Comparison of ENCODE assay signal across 8 cellular contexts in the genomic region with DNA sequence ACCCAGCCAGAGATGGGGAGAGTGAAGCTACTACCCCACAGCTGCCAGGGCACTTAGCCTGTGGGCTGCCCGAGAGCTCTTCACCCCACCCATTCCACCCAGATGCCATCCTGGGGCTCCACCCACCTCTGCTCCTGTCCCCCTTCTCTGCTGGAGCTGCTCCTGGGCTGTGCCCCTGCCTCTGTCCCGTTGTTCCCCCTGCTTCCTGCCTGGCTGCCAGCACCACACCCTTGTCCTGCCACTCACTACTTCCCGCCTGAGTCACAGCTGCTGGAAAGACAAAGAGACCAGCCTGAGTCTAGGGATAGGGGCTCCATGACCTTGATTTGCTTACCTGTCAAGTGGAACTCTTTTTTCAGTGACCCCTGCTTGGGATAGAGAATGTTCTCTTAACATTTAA. TPM values are rescaled to one million over a fixed set of nuclear protein-coding genes. Genes with fewer than 3 reads are reported as not detected.
DNase-seq lines count a peak whose midpoint lies in the region; ATAC-seq and TF ChIP-seq lines count a peak whose summit lies in the region.
"Had no signal": no experiment of that assay in that cellular context is flagged by ENCODE, and none has a peak within 500 bp of the region (broad histone marks: within the 10 kb centered on the region; RNA-seq: fewer than 3 reads in every experiment).

No MANE protein-coding gene starts in this region.

- H3K4ac ChIP-seq in IMR-90 (ENCODE audit: low read depth, low read length): peak overlapping the region; percentile 44

- H3K9ac ChIP-seq in IMR-90 (ENCODE audit: low read depth, low read length) (peak overlapping the region; percentile 22; the same call in 1 of the 2 replicates), iPS-20b (ENCODE audit: low read depth, low read length) (peak overlapping the region; percentile 20; the same call in 1 of the 2 replicates)

- 0 out of 2 replicates have a peak overlapping the region, but pooled peaks have one; percentile 16 for H3K4me2 ChIP-seq in IMR-90 (ENCODE audit: low read depth, low read length)

- H3K56ac ChIP-seq in IMR-90 (ENCODE audit: extremely low read depth, insufficient read depth, low read length): no peak overlapping the region

- no peaks in the 10 kb centered on the region for H3K27me3 Mint-ChIP-seq in activated naive CD8-positive, alpha-beta T cell

- no peak for TF ChIP-seq POLR2A in IMR-90 (IDR thresholded peaks at IDR 0.05; ENCODE audit: low read depth, low read length)

- POLR2A ChIA-PET in IMR-90 (lab: Charles Lee; ENCODE audit: unreplicated experiment): no interaction called here

- no TSS peak for BruUV-seq in IMR-90 (replicated peaks; lab: Mats Ljungman, UMichigan)

- H3K27me3 ChIP-seq in IMR-90 (ENCODE audit: control insufficient read depth, insufficient read depth, low read length) (no peaks in the 10 kb centered on the region), iPS-20b (ENCODE audit: insufficient read depth, low read length) (no peaks in the 10 kb centered on the region), HAP-1 (ENCODE audit: low read depth) (no peaks in the 10 kb centered on the region)

- peaks cover 59% of the 10 kb centered on the region for H3K4me1 Mint-ChIP-seq in activated naive CD8-positive, alpha-beta T cell (ENCODE audit: low read depth)
- peaks cover 77% of the 10 kb centered on the region for H3K4me1 Mint-ChIP-seq in stimulated activated effector memory CD8-positive, alpha-beta T cell treated with anti-CD3 and anti-CD28 coated beads, Interleukin-12 subunit alpha, Interleukin-12 subunit beta, amount 100 ng/mL, for 72 hours

- peak overlapping the region; percentile 60 for H2AK9ac ChIP-seq in IMR-90 (replicated peaks; ENCODE audit: low read depth, low read length, poor library complexity)

- H2BK20ac ChIP-seq in IMR-90 (ENCODE audit: low read depth, low read length): no peak overlapping the region

- H3K18ac ChIP-seq in IMR-90 (ENCODE audit: low read depth, low read length): no peak overlapping the region

- peak overlapping the region; percentile 48 for H4K91ac ChIP-seq in IMR-90 (ENCODE audit: insufficient read depth, low read depth, low read length)

- intact Hi-C loops in IMR-90 (cut with micrococcal nuclease): no loop called here

- peaks cover 24% of the 10 kb centered on the region for H3K9me1 ChIP-seq in IMR-90 (ENCODE audit: insufficient read depth, low read length)

- peak overlapping the region; percentile 27 for H3K14ac ChIP-seq in IMR-90 (replicated peaks; ENCODE audit: low read depth, low read length)

- peak overlapping the region; percentile 51; the same call in 1 of the 2 replicates for H2AK5ac ChIP-seq in IMR-90 (ENCODE audit: low read depth, low read length)

- no peaks in the 10 kb centered on the region for H3K9me3 Mint-ChIP-seq in activated naive CD8-positive, alpha-beta T cell (ENCODE audit: low read depth)
- H3K9me3 Mint-ChIP-seq in stimulated activated effector memory CD8-positive, alpha-beta T cell treated with anti-CD3 and anti-CD28 coated beads, Interleukin-12 subunit alpha, Interleukin-12 subunit beta, amount 100 ng/mL, for 72 hours: no peaks in the 10 kb centered on the region

- H4K20me1 ChIP-seq in IMR-90 (ENCODE audit: insufficient read depth, low read length): peaks cover 85% of the 10 kb centered on the region

- no peak for DNase-seq in IMR-90
- no peak for DNase-seq in stimulated activated effector memory CD8-positive, alpha-beta T cell treated with anti-CD3 and anti-CD28 coated beads, Interleukin-12 subunit alpha, Interleukin-12 subunit beta, amount 100 ng/mL, for 72 hours (ENCODE audit: low spot score in 2 of 2)
- no peak for DNase-seq in GF-D8 (lab: John Stamatoyannopoulos, UW)
- DNase-seq in NCI-H1105 (lab: John Stamatoyannopoulos, UW): no peak
- DNase-seq in HAP-1 (ENCODE audit: low spot score in 2 of 2): no peak

- peak overlapping the region; percentile 76 for H2BK5ac ChIP-seq in IMR-90 (ENCODE audit: low read depth, low read length, poor library complexity, severe bottlenecking)

- H4K5ac ChIP-seq in IMR-90 (ENCODE audit: low read depth, low read length): no peak overlapping the region

- H3K4me1 ChIP-seq in IMR-90 (ENCODE audit: control insufficient read depth, insufficient read depth, low read length): peaks cover 61% of the 10 kb centered on the region
- H3K4me1 ChIP-seq in iPS-20b (ENCODE audit: insufficient read depth, low read length): peaks cover 19% of the 10 kb centered on the region
- H3K4me1 ChIP-seq in HAP-1: peaks cover 11% of the 10 kb centered on the region

- peak overlapping the region; percentile 56 for H3K4me3 Mint-ChIP-seq in activated naive CD8-positive, alpha-beta T cell
- H3K4me3 Mint-ChIP-seq in stimulated activated effector memory CD8-positive, alpha-beta T cell treated with anti-CD3 and anti-CD28 coated beads, Interleukin-12 subunit alpha, Interleukin-12 subunit beta, amount 100 ng/mL, for 72 hours: peak overlapping the region; percentile 51

- no peak for TF ChIP-seq CTCF in IMR-90 (conservative IDR thresholded peaks at IDR 0.05; ENCODE audit: low read depth, low read length)

- H3K27ac Mint-ChIP-seq in activated naive CD8-positive, alpha-beta T cell: peak overlapping the region; percentile 94
- H3K27ac Mint-ChIP-seq in stimulated activated effector memory CD8-positive, alpha-beta T cell treated with anti-CD3 and anti-CD28 coated beads, Interleukin-12 subunit alpha, Interleukin-12 subunit beta, amount 100 ng/mL, for 72 hours: peak overlapping the region; percentile 93

- no peak for TF ChIP-seq RAD21 in IMR-90 (IDR thresholded peaks at IDR 0.05; ENCODE audit: low read length)

- peak overlapping the region; percentile 14; the same call in 1 of the 2 replicates for H2BK120ac ChIP-seq in IMR-90 (ENCODE audit: low read depth, low read length)

- H3K36me3 Mint-ChIP-seq in activated naive CD8-positive, alpha-beta T cell: no peaks in the 10 kb centered on the region
- peaks cover 89% of the 10 kb centered on the region for H3K36me3 Mint-ChIP-seq in stimulated activated effector memory CD8-positive, alpha-beta T cell treated with anti-CD3 and anti-CD28 coated beads, Interleukin-12 subunit alpha, Interleukin-12 subunit beta, amount 100 ng/mL, for 72 hours

- H3K23ac ChIP-seq in IMR-90 (ENCODE audit: low read depth, low read length): peak overlapping the region; percentile 26; the same call in 1 of the 2 replicates

- H3K79me1 ChIP-seq in IMR-90 (ENCODE audit: low read depth in 1 of 2, low read length in 2 of 2): peaks cover 9 to 87% of the 10 kb centered on the region in 2 experiments

- H3K4me3 ChIP-seq in IMR-90 (ENCODE audit: insufficient read depth, low read depth, low read length) (no peak overlapping the region), iPS-20b (ENCODE audit: low read length) (no peak overlapping the region), HAP-1 (no peak overlapping the region)

- no peaks in the 10 kb centered on the region for H3K9me3 ChIP-seq in IMR-90 (ENCODE audit: control insufficient read depth, insufficient read depth, low read length)
- H3K9me3 ChIP-seq in iPS-20b (ENCODE audit: insufficient read depth, low read depth, low read length): no peaks in the 10 kb centered on the region
- no peaks in the 10 kb centered on the region for H3K9me3 ChIP-seq in HAP-1

- peak overlapping the region; percentile 8 for H2AFZ ChIP-seq in IMR-90 (replicated peaks; ENCODE audit: low read length, poor library complexity)

- ATAC-seq in IMR-90 (ENCODE audit: low read depth): no peak
- no peak for ATAC-seq in stimulated activated effector memory CD8-positive, alpha-beta T cell treated with anti-CD3 and anti-CD28 coated beads, Interleukin-12 subunit alpha, Interleukin-12 subunit beta, amount 100 ng/mL, for 72 hours
- ATAC-seq: Panc1 had no signal

- H3K27ac ChIP-seq in IMR-90 (ENCODE audit: insufficient read depth, low read length): peak overlapping the region; percentile 36
- no peak overlapping the region for H3K27ac ChIP-seq in iPS-20b (ENCODE audit: low read length)

- H4K8ac ChIP-seq in IMR-90 (ENCODE audit: low read depth in 2 of 2, low read length in 2 of 2): peak overlapping the region; percentile 61 to 80; a peak in 3 of 4 replicates

- CTCF ChIA-PET in IMR-90 (lab: Yijun Ruan, JAX): interaction anchor here (0.7 to 1.3 kb wide), 2 partner anchors 9 to 10 kb away, joined by 3 to 5 read pairs; no protein-coding TSS in a partner anchor

- no CpG with 5 or more reads among the region's 3 CpGs for whole genome bisulfite sequencing in IMR-90 (ENCODE audit: extremely low coverage in 2 of 2, insufficient read length in 1 of 2), 2 experiments

- no peak overlapping the region for H2BK15ac ChIP-seq in IMR-90 (ENCODE audit: low read depth, low read length)

- dilution Hi-C loops in IMR-90 (cut with HindIII; ENCODE audit: low sequenced_read_pairs, unreplicated experiment): no loop called here

- H3K36me3 ChIP-seq in IMR-90 (ENCODE audit: control insufficient read depth, insufficient read depth, low read length): peaks cover 33% of the 10 kb centered on the region
- peaks cover 25% of the 10 kb centered on the region for H3K36me3 ChIP-seq in iPS-20b (ENCODE audit: insufficient read depth, low read depth, low read length)
- peaks cover 11% of the 10 kb centered on the region for H3K36me3 ChIP-seq in HAP-1 (replicated peaks)

- in situ Hi-C loops in IMR-90 (cut with MboI; ENCODE audit: low sequenced_read_pairs): no loop called here
- in situ Hi-C loops in HAP-1 (cut with MboI; ENCODE audit: low sequenced_read_pairs): no loop called here

TF ChIP-seq in IMR-90, 13 proteins besides CTCF, POLR2A, EP300 and RAD21 (continues in another document):
- TF ChIP-seq MXI1 (IDR thresholded peaks at IDR 0.05; ENCODE audit: borderline replicate concordance, low read depth, low read length): no peak

RNA-seq across cellular contexts. Expression of gene GNAI2, which starts 12.4 kb away (rescaled TPM):
- total RNA-seq in IMR-90 (2012; rRNA removed): 816 and 867 TPM in 2 replicates
- 1,079 and 1,150 TPM in 2 replicates for polyA plus RNA-seq in IMR-90 (2012; rRNA removed)
- 411 and 787 TPM in 2 replicates for polyA plus RNA-seq in IMR-90 (2012; cell fraction: cytosol; rRNA removed)
- 281 and 349 TPM in 2 replicates for polyA plus RNA-seq in IMR-90 (2012; cell fraction: nucleus; rRNA removed; ENCODE audit: low replicate concordance)

RNA-seq across cellular contexts. Expression of gene SEMA3B, which starts 20.6 kb away (rescaled TPM):
- total RNA-seq in IMR-90 (2012; rRNA removed): 3.9 and 4.3 TPM in 2 replicates
- polyA plus RNA-seq in IMR-90 (2012; rRNA removed): 29.3 and 34.3 TPM in 2 replicates
- 22.0 and 34.4 TPM in 2 replicates for polyA plus RNA-seq in IMR-90 (2012; cell fraction: cytosol; rRNA removed)
- polyA plus RNA-seq in IMR-90 (2012; cell fraction: nucleus; rRNA removed; ENCODE audit: low replicate concordance): 153 and 393 TPM in 2 replicates

RNA-seq across cellular contexts. Expression of gene LSMEM2, which starts 30.5 kb away (rescaled TPM):
- total RNA-seq in IMR-90 (2012; rRNA removed): under 0.01 TPM in 2 replicates
- not detected in 2 replicates for polyA plus RNA-seq in IMR-90 (2012; rRNA removed)
- not detected in 2 replicates for polyA plus RNA-seq in IMR-90 (2012; cell fraction: cytosol; rRNA removed)
- 0.37 and 0.52 TPM in 2 replicates for polyA plus RNA-seq in IMR-90 (2012; cell fraction: nucleus; rRNA removed; ENCODE audit: low replicate concordance)

RNA-seq across cellular contexts. Expression of gene SLC38A3, which starts 43.3 kb away (rescaled TPM):
- total RNA-seq in IMR-90 (2012; rRNA removed): 0.36 TPM in 1 of 2 replicates, not detected in the other
- 0.12 and 0.36 TPM in 2 replicates for polyA plus RNA-seq in IMR-90 (2012; rRNA removed)
- 0.04 and 0.15 TPM in 2 replicates for polyA plus RNA-seq in IMR-90 (2012; cell fraction: cytosol; rRNA removed)
- 0.37 and 0.78 TPM in 2 replicates for polyA plus RNA-seq in IMR-90 (2012; cell fraction: nucleus; rRNA removed; ENCODE audit: low replicate concordance)

RNA-seq across cellular contexts. Expression of gene IFRD2, which starts 43.8 kb away (rescaled TPM):
- total RNA-seq in IMR-90 (2012; rRNA removed): 48.6 and 52.7 TPM in 2 replicates
- polyA plus RNA-seq in IMR-90 (2012; rRNA removed): 79.1 and 85.2 TPM in 2 replicates
- 68.9 and 69.3 TPM in 2 replicates for polyA plus RNA-seq in IMR-90 (2012; cell fraction: cytosol; rRNA removed)
- polyA plus RNA-seq in IMR-90 (2012; cell fraction: nucleus; rRNA removed; ENCODE audit: low replicate concordance): 164 and 342 TPM in 2 replicates
